In the genomic region with DNA sequence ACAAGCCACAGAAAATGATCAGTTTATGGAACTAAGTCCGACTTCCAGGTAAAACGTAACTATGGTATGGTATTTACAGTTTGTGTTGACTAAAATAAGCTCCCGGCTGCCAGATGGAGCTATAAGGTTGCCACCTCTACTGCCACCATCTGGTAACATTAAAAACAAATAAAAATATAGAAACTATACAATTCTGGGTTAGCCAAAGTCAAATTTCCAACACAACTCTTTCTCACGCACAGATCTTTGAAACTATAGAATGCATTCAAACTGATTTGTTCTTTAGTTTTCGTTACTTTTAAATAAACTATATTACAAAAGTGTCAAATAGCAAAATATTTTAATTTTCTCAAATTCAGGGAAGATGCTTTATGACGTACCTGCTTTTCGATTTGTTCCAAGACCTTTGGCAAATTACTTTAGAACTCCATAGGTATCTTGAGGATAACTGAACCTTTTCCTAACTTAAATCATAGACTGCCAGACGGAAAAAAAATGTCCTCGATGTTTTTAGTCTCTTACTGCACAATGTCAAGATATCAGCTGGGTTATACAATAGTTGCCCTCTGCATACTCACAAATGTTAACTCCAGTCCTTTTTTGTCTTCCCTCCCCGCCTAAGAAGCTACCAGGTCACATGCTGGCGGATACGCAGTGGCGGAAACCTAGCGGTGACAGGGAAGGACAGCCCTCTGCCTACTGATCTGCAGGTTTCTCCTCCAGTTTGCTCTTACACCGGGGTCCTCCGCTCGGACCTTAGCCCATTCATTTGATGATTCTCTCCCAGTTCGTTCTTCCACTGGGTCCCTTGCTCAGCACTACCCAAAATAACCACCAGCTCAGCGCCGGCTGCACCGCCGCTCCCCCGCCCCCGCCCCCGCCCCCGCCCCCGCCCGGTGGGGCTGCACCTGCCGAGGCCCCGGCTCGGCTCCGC, we compare ENCODE assay signal across 8 cellular contexts. TPM values are rescaled to one million over a fixed set of nuclear protein-coding genes. Genes with fewer than 3 reads are reported as not detected.
DNase-seq lines count a peak whose midpoint lies in the region; ATAC-seq, FAIRE-seq and TF ChIP-seq lines count a peak whose summit lies in the region.

No MANE protein-coding gene starts in this region.

- H3K27ac ChIP-seq in BLaER1 treated with 17β-estradiol and CSF1 and Interleukin-3, amounts not matched to agents 10 nM and 100 nM = peak overlapping the region; percentile 82 to 99 (median 94)
- no peak overlapping the region for H3K27ac ChIP-seq in ectodermal cell (ENCODE audit: insufficient read depth, low read depth, low read length, poor library complexity, severe bottlenecking)
- peak overlapping the region; percentile 99 for H3K27ac ChIP-seq in lower lobe of right lung

- peak; percentile 73 for FAIRE-seq in GM19239 (lab: Jason Lieb, UNC)

- 3 to 5% methylated on average over 27 to 28 of the region's 32 CpGs for WGBS in ectodermal cell, 2 experiments

- peak; percentile 35 for ATAC-seq in HG03442 (IDR thresholded peaks at IDR 0.05; ENCODE audit: unreplicated experiment)
- peak; percentile 73 to 74 for ATAC-seq in lower lobe of right lung

- DNase-seq in GM19239 (ENCODE audit: insufficient read length, low spot score) (peak; percentile 52), NCI-H526 treated with DMSO at 0.1 percent for 48 hours (lab: John Stamatoyannopoulos, UW) (peak; percentile 53), lower lobe of right lung (peak; percentile 69)
- DNase-seq in activated CD4-positive, alpha-beta T cell treated with anti-CD3 and anti-CD28 coated beads, Interleukin-2, amount 50 U/mL, for 24 hours (ENCODE audit: low read depth in 1 of 2, low spot score in 1 of 2) = peak; percentile 24 to 50
- peak; percentile 48 for DNase-seq in stimulated activated CD8-positive, alpha-beta memory T cell treated with anti-CD3 and anti-CD28 coated beads, Interleukin-12 subunit alpha, Interleukin-12 subunit beta, amount 100 ng/mL, for 1 hour (ENCODE audit: low read depth)

- no peaks in the 10 kb centered on the region for H3K9me3 ChIP-seq in BLaER1 treated with 17β-estradiol and CSF1 and Interleukin-3, amounts not matched to agents 10 nM and 100 nM (replicated peaks in 1 of 11)
- no peaks in the 10 kb centered on the region for H3K9me3 ChIP-seq in ectodermal cell (ENCODE audit: control insufficient read depth, low read length)
- no peaks in the 10 kb centered on the region for H3K9me3 ChIP-seq in lower lobe of right lung

- no peaks in the 10 kb centered on the region for H3K27me3 ChIP-seq in BLaER1 treated with 17β-estradiol and CSF1 and Interleukin-3, amounts not matched to agents 10 nM and 100 nM
- no peaks in the 10 kb centered on the region for H3K27me3 ChIP-seq in ectodermal cell (ENCODE audit: control insufficient read depth, insufficient read depth, low read length, poor library complexity, severe bottlenecking)
- H3K27me3 ChIP-seq in lower lobe of right lung (ENCODE audit: low read depth) = no peaks in the 10 kb centered on the region

- H3K9ac ChIP-seq in BLaER1 treated with 17β-estradiol and CSF1 and Interleukin-3, amounts not matched to agents 10 nM and 100 nM = peak overlapping the region; percentile 87 to 99 (median 96)

- H3K36me3 ChIP-seq in BLaER1 treated with 17β-estradiol and CSF1 and Interleukin-3, amounts not matched to agents 10 nM and 100 nM = peaks cover 0 to 30% (median 5%) of the 10 kb centered on the region in 11 experiments; a peak in 14 of 22 replicates
- H3K36me3 ChIP-seq in ectodermal cell (ENCODE audit: control insufficient read depth, insufficient read depth, low read length) = no peaks in the 10 kb centered on the region
- H3K36me3 ChIP-seq in lower lobe of right lung = peaks cover 15% of the 10 kb centered on the region

- peak overlapping the region; percentile 91 to 100 (median 99) for H3K4me3 ChIP-seq in BLaER1 treated with 17β-estradiol and CSF1 and Interleukin-3, amounts not matched to agents 10 nM and 100 nM
- H3K4me3 ChIP-seq in ectodermal cell (ENCODE audit: insufficient read depth, low read depth, low read length) (peak overlapping the region; percentile 92), lower lobe of right lung (peak overlapping the region; percentile 99)

- intact Hi-C loops in lower lobe of right lung (cut with DNase I) = no loop called here

- peak overlapping the region; percentile 67 to 93 (median 86) for H3K4me2 ChIP-seq in BLaER1 treated with 17β-estradiol and CSF1 and Interleukin-3, amounts not matched to agents 10 nM and 100 nM

- peaks cover 12 to 29% (median 19%) of the 10 kb centered on the region in 10 experiments; a peak in 19 of 20 replicates for H3K4me1 ChIP-seq in BLaER1 treated with 17β-estradiol and CSF1 and Interleukin-3, amounts not matched to agents 10 nM and 100 nM
- no peaks in the 10 kb centered on the region for H3K4me1 ChIP-seq in ectodermal cell (ENCODE audit: control insufficient read depth, insufficient read depth, low read length)
- peaks cover 18% of the 10 kb centered on the region for H3K4me1 ChIP-seq in lower lobe of right lung

- H4K20me1 ChIP-seq in BLaER1 treated with 17β-estradiol and CSF1 and Interleukin-3, amounts not matched to agents 10 nM and 100 nM = peaks cover 0 to 25% (median 0%) of the 10 kb centered on the region in 11 experiments; a peak in 3 of 22 replicates

- peak; percentile 25 for TF ChIP-seq CTCF in lower lobe of right lung (IDR thresholded peaks at IDR 0.05)

RNA-seq across cellular contexts. Expression of a gene that starts 0.9 kb away (rescaled TPM):
- polyA plus RNA-seq in ectodermal cell (2013, experiment 1 of 4) = 8.8 TPM
- polyA plus RNA-seq in ectodermal cell (2013, experiment 2 of 4) = 7.3 TPM
- polyA plus RNA-seq in ectodermal cell (2013, experiment 3 of 4) = 7.2 TPM
- 7.9 TPM for polyA plus RNA-seq in ectodermal cell (2013, experiment 4 of 4)
- total RNA-seq in lower lobe of right lung = 25.9 TPM

RNA-seq across cellular contexts. Expression of a gene that starts 43.1 kb away (rescaled TPM):
- polyA plus RNA-seq in ectodermal cell (2013, experiment 1 of 4) = 0.87 TPM
- 1.1 TPM for polyA plus RNA-seq in ectodermal cell (2013, experiment 2 of 4)
- polyA plus RNA-seq in ectodermal cell (2013, experiment 3 of 4) = 1.1 TPM
- 1.1 TPM for polyA plus RNA-seq in ectodermal cell (2013, experiment 4 of 4)
- 25.0 TPM for total RNA-seq in lower lobe of right lung
